In genomic region chr6:110628330-110628729, GRCh38 we compare ENCODE assay signal across 22 cellular contexts.
DNase-seq lines count a peak whose midpoint lies in the region; ATAC-seq, FAIRE-seq and TF ChIP-seq lines count a peak whose summit lies in the region.
"Had no signal": no experiment of that assay in that cellular context is flagged by ENCODE, and none has a peak within 500 bp of the region (broad histone marks: within the 10 kb centered on the region; RNA-seq: fewer than 3 reads in every experiment).

No MANE protein-coding gene starts in this region.

- peak; percentile 11 for DNase-seq in H54 (ENCODE audit: insufficient read length, low spot score)
- peak; percentile 57 for DNase-seq in fibroblast of pulmonary artery (ENCODE audit: low read depth)
- DNase-seq in activated naive CD4-positive, alpha-beta T cell treated with Interleukin-2 at 50 U/mL for 16 hours = no peak
- no peak for DNase-seq in T-cell
- DNase-seq in right cardiac atrium = no peak
- DNase-seq: activated CD4-positive, alpha-beta T cell treated with anti-CD3 and anti-CD28 coated beads for 4 hours; activated T-cell treated with anti-CD3 and anti-CD28 coated beads for 4 hours; Caco-2; colonic mucosa; esophagus squamous epithelium; MV-4-11; naive B cell; retina; stimulated activated CD4-positive, alpha-beta T cell treated with anti-CD3 and anti-CD28 coated beads, Interleukin-1b, Interleukin-23, amount 100 ng/mL, for 48 hours had no signal

- TF ChIP-seq POLR2A in H54 (IDR thresholded peaks at IDR 0.05; ENCODE audit: low read depth, low read length) = no peak

- peak; percentile 11 for FAIRE-seq in H54 (lab: Jason Lieb, UNC)
- FAIRE-seq: GM19239 had no signal

- TF ChIP-seq CTCF in 22Rv1 (IDR thresholded peaks at IDR 0.05) (no peak), VCaP (conservative IDR thresholded peaks at IDR 0.05) (no peak), fibroblast of pulmonary artery (IDR thresholded peaks at IDR 0.05; ENCODE audit: low read length, missing control alignments) (no peak)

- no peaks in the 10 kb centered on the region for H3K9me3 Mint-ChIP-seq in T-cell
- H3K9me3 Mint-ChIP-seq: naive B cell; T-helper 2 cell treated with Interferon-gamma antibody and Interleukin-4, amounts not matched to agents 5 μg/mL and 100 μg/mL, for 36 hours had no signal

- H3K4me3 ChIP-seq in fibroblast of pulmonary artery (replicated peaks; ENCODE audit: low read depth, low read length) (no peak overlapping the region), right cardiac atrium (ENCODE audit: low read length) (no peak overlapping the region)
- H3K4me3 ChIP-seq: colonic mucosa, esophagus squamous epithelium, thoracic aorta had no signal

- H3K4me1 ChIP-seq in right cardiac atrium (ENCODE audit: control insufficient read depth, insufficient read depth, low read length) = no peaks in the 10 kb centered on the region
- H3K4me1 ChIP-seq: Caco-2, colonic mucosa, esophagus squamous epithelium had no signal

- WGBS in right cardiac atrium = 93% methylated on average over 5 of the region's 5 CpGs

- H3K27me3 Mint-ChIP-seq in T-cell = no peaks in the 10 kb centered on the region
- H3K27me3 Mint-ChIP-seq: activated naive CD8-positive, alpha-beta T cell; naive B cell had no signal

- no peak overlapping the region for H3K4me3 Mint-ChIP-seq in T-cell
- H3K4me3 Mint-ChIP-seq: activated naive CD8-positive, alpha-beta T cell; naive B cell; T-helper 2 cell treated with Interferon-gamma antibody and Interleukin-4, amounts not matched to agents 5 μg/mL and 100 μg/mL, for 36 hours had no signal

- intact Hi-C loops in right cardiac atrium (cut with DNase I) = no loop called here

- H3K4me1 Mint-ChIP-seq in T-cell = no peaks in the 10 kb centered on the region

- H3K36me3 Mint-ChIP-seq in T-cell = peaks cover 31% of the 10 kb centered on the region

- H3K9me3 ChIP-seq in right cardiac atrium (ENCODE audit: control insufficient read depth, low read length) = no peaks in the 10 kb centered on the region
- H3K9me3 ChIP-seq: Caco-2, colonic mucosa, esophagus squamous epithelium, thoracic aorta had no signal

- CTCF ChIA-PET in T-cell (lab: Charles Lee) = no interaction called here

- no peaks in the 10 kb centered on the region for H3K27me3 ChIP-seq in right cardiac atrium (ENCODE audit: control insufficient read depth, insufficient read depth)
- H3K27me3 ChIP-seq: colonic mucosa, esophagus squamous epithelium had no signal

- no peak overlapping the region for H3K27ac Mint-ChIP-seq in T-cell
- H3K27ac Mint-ChIP-seq: activated naive CD8-positive, alpha-beta T cell; naive B cell; T-helper 2 cell treated with Interferon-gamma antibody and Interleukin-4, amounts not matched to agents 5 μg/mL and 100 μg/mL, for 36 hours had no signal

- ATAC-seq in HG02884 (IDR thresholded peaks at IDR 0.05; ENCODE audit: unreplicated experiment) (no peak), T-cell (replicated peaks in 1 of 4) (no peak), right cardiac atrium (no peak)
- ATAC-seq: Right ventricle myocardium inferior had no signal

- POLR2A ChIA-PET in T-cell (lab: Charles Lee) = no interaction called here

- H3K27ac ChIP-seq in 22Rv1 (peak overlapping the region; percentile 44; the same call in 1 of the 2 replicates), VCaP (peak overlapping the region; percentile 5; the same call in 1 of the 2 replicates), right cardiac atrium (ENCODE audit: low read length) (no peak overlapping the region)
- H3K27ac ChIP-seq: colonic mucosa, esophagus squamous epithelium, thoracic aorta had no signal

Comparison
In these comparisons a context has a peak if more than half of its experiments do, and no peak if none do; other contexts are left out.
1. DNase-seq: peak in H54 (single experiment) and fibroblast of pulmonary artery (single experiment); none in activated naive CD4-positive, alpha-beta T cell treated with Interleukin-2 at 50 U/mL for 16 hours (single experiment), T-cell (0 of 34) and right cardiac atrium (0 of 3).